ENCODE assay signal across 2 cellular contexts in genomic region chr10:35334297-35334696, GRCh38.
TF ChIP-seq lines count a peak whose summit lies in the region.

No MANE protein-coding gene starts in this region.

TF ChIP-seq in IMR-90, 13 proteins besides CTCF, POLR2A, EP300 and RAD21:
- TF ChIP-seq SMC3 (IDR thresholded peaks at IDR 0.05; ENCODE audit: low read depth, low read length): no peak
- TF ChIP-seq FOS (IDR thresholded peaks at IDR 0.05; ENCODE audit: low read depth, low read length): no peak
- no peak for TF ChIP-seq CEBPB (IDR thresholded peaks at IDR 0.05; ENCODE audit: low read depth, low read length)
- no peak for TF ChIP-seq RCOR1 (IDR thresholded peaks at IDR 0.05; ENCODE audit: insufficient replicate concordance, low read length)
- no peak for TF ChIP-seq BHLHE40 (IDR thresholded peaks at IDR 0.05; ENCODE audit: low read depth, low read length)
- TF ChIP-seq ELK1 (IDR thresholded peaks at IDR 0.05; ENCODE audit: borderline replicate concordance, low read depth, low read length): no peak
- TF ChIP-seq MAZ (IDR thresholded peaks at IDR 0.05; ENCODE audit: borderline replicate concordance, low read depth, low read length): no peak
- no peak for TF ChIP-seq RFX5 (IDR thresholded peaks at IDR 0.05; ENCODE audit: low read depth, low read length)
- no peak for TF ChIP-seq MAFK (IDR thresholded peaks at IDR 0.05; ENCODE audit: low read depth, low read length)
- no peak for TF ChIP-seq MXI1 (IDR thresholded peaks at IDR 0.05; ENCODE audit: borderline replicate concordance, low read depth, low read length)
- no peak for TF ChIP-seq NFE2L2 (IDR thresholded peaks at IDR 0.05; ENCODE audit: low read depth, low read length)

TF ChIP-seq in GM12878, 131 proteins besides CTCF, POLR2A, EP300 and RAD21:
- TF ChIP-seq SMARCA5 (IDR thresholded peaks at IDR 0.05) (no peak), ATF7 (IDR thresholded peaks at IDR 0.05; ENCODE audit: low read depth) (no peak), MEF2B (IDR thresholded peaks at IDR 0.05; ENCODE audit: partially characterized antibody, poor library complexity, severe bottlenecking) (no peak), TBL1XR1 (IDR thresholded peaks at IDR 0.05; ENCODE audit: low read depth, low read length) (no peak), POU2F2 (IDR thresholded peaks at IDR 0.05; ENCODE audit: borderline replicate concordance, low read depth, low read length) (no peak), ZBED1 (IDR thresholded peaks at IDR 0.05; ENCODE audit: borderline replicate concordance) (no peak), MEF2A (IDR thresholded peaks at IDR 0.05; ENCODE audit: insufficient read depth, low read depth, low read length) (no peak), SUZ12 (IDR thresholded peaks at IDR 0.05; ENCODE audit: unreplicated experiment) (no peak), ZNF207 (IDR thresholded peaks at IDR 0.05; ENCODE audit: borderline replicate concordance) (no peak), IRF3 (IDR thresholded peaks at IDR 0.05) (no peak), NR2C2 (IDR thresholded peaks at IDR 0.05; ENCODE audit: borderline replicate concordance, control insufficient read depth, insufficient read length, low read depth) (no peak), TCF3 (IDR thresholded peaks at IDR 0.05; ENCODE audit: borderline replicate concordance, insufficient read depth, low read depth, low read length) (no peak), MAX (IDR thresholded peaks at IDR 0.05; ENCODE audit: low read depth, low read length) (no peak), NBN (IDR thresholded peaks at IDR 0.05) (no peak), TCF7 (IDR thresholded peaks at IDR 0.05; ENCODE audit: borderline replicate concordance) (no peak), TARDBP (IDR thresholded peaks at IDR 0.05; ENCODE audit: borderline replicate concordance) (no peak), LARP7 (IDR thresholded peaks at IDR 0.05) (no peak), BCLAF1 (IDR thresholded peaks at IDR 0.05) (no peak), STAT3 (IDR thresholded peaks at IDR 0.05; ENCODE audit: low read depth, low read length) (no peak)
